ENCODE assay signal across 21 cellular contexts in genomic region chr12:10708862-10709261, GRCh38. TPM values are rescaled to one million over a fixed set of nuclear protein-coding genes. Genes with fewer than 3 reads are reported as not detected.
"Had no signal": no experiment of that assay in that cellular context is flagged by ENCODE, and none has a peak within 500 bp of the region (broad histone marks: within the 10 kb centered on the region; RNA-seq: fewer than 3 reads in every experiment).

No MANE protein-coding gene starts in this region.

- DNase-seq: activated B cell treated with CpG ODN at 0.5 μM for 24 hours; activated CD4-positive, alpha-beta T cell treated with anti-CD3 and anti-CD28 coated beads for 48 hours; activated CD8-positive, alpha-beta memory T cell treated with anti-CD3 and anti-CD28 coated beads, Interleukin-2, amount 50 U/mL, for 48 hours; activated gamma-delta T cell treated with Interleukin-2 at 50 U/mL for 16 hours; amniotic stem cell; central memory CD4-positive, alpha-beta T cell; cortex of kidney; effector CD8-positive, alpha-beta T cell; foreskin keratinocyte; immature natural killer cell; left colon; mammary epithelial cell; naive thymus-derived CD8-positive, alpha-beta T cell; retina; spleen; stomach; SW 1271 had no signal

- H3K27me3 ChIP-seq: foreskin keratinocyte, neutrophil, spleen, stomach had no signal

- H3K36me3 Mint-ChIP-seq: immature natural killer cell had no signal

- ATAC-seq: foreskin keratinocyte; left colon; naive thymus-derived CD8-positive, alpha-beta T cell had no signal

- H3K27me3 Mint-ChIP-seq: activated B cell treated with CpG ODN at 0.5 μM for 24 hours; activated naive CD8-positive, alpha-beta T cell; naive thymus-derived CD8-positive, alpha-beta T cell had no signal

- H3K9me3 Mint-ChIP-seq: activated B cell treated with CpG ODN at 0.5 μM for 24 hours; immature natural killer cell; naive thymus-derived CD8-positive, alpha-beta T cell; T-helper 2 cell treated with Interferon-gamma antibody and Interleukin-4, amounts not matched to agents 5 μg/mL and 100 μg/mL, for 36 hours had no signal

- H3K27ac Mint-ChIP-seq: activated B cell treated with CpG ODN at 0.5 μM for 24 hours; activated naive CD8-positive, alpha-beta T cell; immature natural killer cell; T-helper 2 cell treated with Interferon-gamma antibody and Interleukin-4, amounts not matched to agents 5 μg/mL and 100 μg/mL, for 36 hours had no signal

- H3K27ac ChIP-seq: foreskin keratinocyte, neutrophil, stomach had no signal

- H3K4me3 ChIP-seq: spleen, stomach, thoracic aorta had no signal

- H3K9me3 ChIP-seq: neutrophil, spleen, stomach, thoracic aorta had no signal

- H3K4me1 Mint-ChIP-seq: immature natural killer cell had no signal

- H3K4me3 Mint-ChIP-seq: activated B cell treated with CpG ODN at 0.5 μM for 24 hours; activated naive CD8-positive, alpha-beta T cell; immature natural killer cell; T-helper 2 cell treated with Interferon-gamma antibody and Interleukin-4, amounts not matched to agents 5 μg/mL and 100 μg/mL, for 36 hours had no signal

- H3K36me3 ChIP-seq: neutrophil had no signal

RNA-seq across cellular contexts. Expression of gene STYK1, which starts 35.0 kb away (rescaled TPM):
- total RNA-seq: activated B cell treated with CpG ODN at 0.5 μM for 24 hours, thoracic aorta had no signal
